Comparison of ENCODE assay signal across 20 cellular contexts in genomic region chr1:164949758-164950452, GRCh38.
"Had no signal": no experiment of that assay in that cellular context is flagged by ENCODE, and none has a peak within 500 bp of the region (broad histone marks: within the 10 kb centered on the region; RNA-seq: fewer than 3 reads in every experiment).

No MANE protein-coding gene starts in this region.

- H3K9me3 ChIP-seq: gastrocnemius medialis, prostate gland, testis had no signal

- H3K36me3 ChIP-seq: ascending aorta, breast epithelium, gastrocnemius medialis, left lung, prostate gland, right lobe of liver, spleen had no signal

- H3K4me1 Mint-ChIP-seq: activated naive CD4-positive, alpha-beta T cell treated with anti-CD3 and anti-CD28 coated beads, Interleukin-2, amount 10 ng/mL, durations not matched to agents 7 days and 5 days; memory B cell; T-cell had no signal

- H3K27ac ChIP-seq: ascending aorta, epithelial cell of prostate, gastrocnemius medialis, left lung, prostate gland, right lobe of liver, spleen, testis had no signal

- H3K27ac Mint-ChIP-seq: activated naive CD4-positive, alpha-beta T cell treated with anti-CD3 and anti-CD28 coated beads, Interleukin-2, amount 10 ng/mL, durations not matched to agents 7 days and 5 days; effector memory CD8-positive, alpha-beta T cell; memory B cell; natural killer cell treated with Interleukin-12 subunit alpha and Interleukin-12 subunit beta and Interleukin-15 and Interleukin-18, amount 100 ng/mL, for 72 hours; stimulated activated naive CD8-positive, alpha-beta T cell treated with anti-CD3 and anti-CD28 coated beads, Interleukin-15, Interleukin-2, amounts not matched to agents 100 ng/mL and 50 ng/mL, for 24 hours; T-cell had no signal

- H3K4me3 ChIP-seq: ascending aorta, breast epithelium, gastrocnemius medialis, left lung, prostate gland, right lobe of liver, spleen, testis had no signal

- H3K36me3 Mint-ChIP-seq: activated naive CD4-positive, alpha-beta T cell treated with anti-CD3 and anti-CD28 coated beads, Interleukin-2, amount 10 ng/mL, durations not matched to agents 7 days and 5 days; T-cell had no signal

- H3K4me1 ChIP-seq: ascending aorta, breast epithelium, gastrocnemius medialis, left lung, prostate gland, right lobe of liver, testis had no signal

- DNase-seq: activated CD4-positive, alpha-beta T cell treated with anti-CD3 and anti-CD28 coated beads, Interleukin-2, amount 50 U/mL, for 4 hours; activated CD4-positive, CD25-positive, alpha-beta regulatory T cell treated with anti-CD3 and anti-CD28 coated beads, Interleukin-2, amount 50 U/mL, for 72 hours; activated naive CD4-positive, alpha-beta T cell treated with anti-CD3 and anti-CD28 coated beads, Interleukin-2, amount 10 ng/mL, durations not matched to agents 7 days and 5 days; dermis blood vessel endothelial cell; effector memory CD8-positive, alpha-beta T cell; gastrocnemius medialis; hippocampal formation; left lung; right lobe of liver; spleen; T-cell; T-helper 9 cell; testis had no signal

- H3K27me3 ChIP-seq: ascending aorta, breast epithelium, gastrocnemius medialis, left lung, right lobe of liver, spleen, testis had no signal

- ATAC-seq: effector memory CD8-positive, alpha-beta T cell; gastrocnemius medialis; left lung; natural killer cell treated with Interleukin-12 subunit alpha and Interleukin-12 subunit beta and Interleukin-15 and Interleukin-18, amount 100 ng/mL, for 72 hours; right lobe of liver; T-cell had no signal

- H3K27me3 Mint-ChIP-seq: activated naive CD4-positive, alpha-beta T cell treated with anti-CD3 and anti-CD28 coated beads, Interleukin-2, amount 10 ng/mL, durations not matched to agents 7 days and 5 days; effector memory CD8-positive, alpha-beta T cell; memory B cell; natural killer cell treated with Interleukin-12 subunit alpha and Interleukin-12 subunit beta and Interleukin-15 and Interleukin-18, amount 100 ng/mL, for 72 hours; stimulated activated naive CD8-positive, alpha-beta T cell treated with anti-CD3 and anti-CD28 coated beads, Interleukin-15, Interleukin-2, amounts not matched to agents 100 ng/mL and 50 ng/mL, for 24 hours; T-cell had no signal

- H3K4me3 Mint-ChIP-seq: activated naive CD4-positive, alpha-beta T cell treated with anti-CD3 and anti-CD28 coated beads, Interleukin-2, amount 10 ng/mL, durations not matched to agents 7 days and 5 days; effector memory CD8-positive, alpha-beta T cell; memory B cell; natural killer cell treated with Interleukin-12 subunit alpha and Interleukin-12 subunit beta and Interleukin-15 and Interleukin-18, amount 100 ng/mL, for 72 hours; stimulated activated naive CD8-positive, alpha-beta T cell treated with anti-CD3 and anti-CD28 coated beads, Interleukin-15, Interleukin-2, amounts not matched to agents 100 ng/mL and 50 ng/mL, for 24 hours; T-cell had no signal
